In genomic region chr15:90000175-90000923, GRCh38 we compare ENCODE assay signal across 1 cellular context.
TF ChIP-seq lines count a peak whose summit lies in the region.

No MANE protein-coding gene starts in this region.

TF ChIP-seq in HepG2, 621 proteins besides CTCF, POLR2A, EP300 and RAD21 (continued from another document and continues in another):
- no peak for TF ChIP-seq ZNF407 (CRISPR knock-in tag; IDR thresholded peaks at IDR 0.05; ENCODE audit: not compliant biosample characterization)
- TF ChIP-seq RBFOX2 (IDR thresholded peaks at IDR 0.05; ENCODE audit: low read depth, low read length), result peak; percentile 69
- TF ChIP-seq KLF16 (CRISPR knock-in tag; IDR thresholded peaks at IDR 0.05), result no peak
- TF ChIP-seq USF2 (IDR thresholded peaks at IDR 0.05; ENCODE audit: low read depth, low read length), result no peak
- TF ChIP-seq USF2 (CRISPR knock-in tag; IDR thresholded peaks at IDR 0.05; ENCODE audit: borderline replicate concordance), result no peak
- no peak for TF ChIP-seq GATAD1 (CRISPR knock-in tag; IDR thresholded peaks at IDR 0.05)
- TF ChIP-seq YY1 (IDR thresholded peaks at IDR 0.05; ENCODE audit: insufficient read depth, insufficient replicate concordance, low read depth, low read length), result no peak
- TF ChIP-seq ZBTB8A (CRISPR knock-in tag; IDR thresholded peaks at IDR 0.05; ENCODE audit: borderline replicate concordance, low read depth), result no peak
- peak; percentile 86 for TF ChIP-seq AGO2 (optimal IDR thresholded peaks at IDR 0.05; ENCODE audit: low read depth, low read length)
- TF ChIP-seq HDAC1 (CRISPR knock-in tag; IDR thresholded peaks at IDR 0.05), result no peak
- no peak for TF ChIP-seq SAFB2 (CRISPR knock-in tag; IDR thresholded peaks at IDR 0.05; ENCODE audit: borderline replicate concordance, low read depth)
- no peak for TF ChIP-seq ATF7-NPFF (CRISPR knock-in tag; IDR thresholded peaks at IDR 0.05; ENCODE audit: low read depth)
- no peak for TF ChIP-seq IRF1 (CRISPR knock-in tag; IDR thresholded peaks at IDR 0.05; ENCODE audit: low read depth)
- no peak for TF ChIP-seq ADNP (CRISPR knock-in tag; IDR thresholded peaks at IDR 0.05)
- TF ChIP-seq MTERF4 (CRISPR knock-in tag; IDR thresholded peaks at IDR 0.05), result no peak
- TF ChIP-seq ZNF691 (CRISPR knock-in tag; IDR thresholded peaks at IDR 0.05; ENCODE audit: borderline replicate concordance, low read depth), result 0 out of 2 replicates have a peak, but pooled peaks have one; percentile 10
- no peak for TF ChIP-seq REXO4 (CRISPR knock-in tag; IDR thresholded peaks at IDR 0.05; ENCODE audit: borderline replicate concordance)
- peak; percentile 31; the same call in 1 of the 2 replicates for TF ChIP-seq ZFP91 (CRISPR knock-in tag; IDR thresholded peaks at IDR 0.05; ENCODE audit: borderline replicate concordance)
- peak; percentile 18; the same call in 1 of the 2 replicates for TF ChIP-seq SAP130 (CRISPR knock-in tag; IDR thresholded peaks at IDR 0.05; ENCODE audit: low read depth)
- no peak for TF ChIP-seq ZFYVE20 (CRISPR knock-in tag; IDR thresholded peaks at IDR 0.05; ENCODE audit: borderline replicate concordance, low read depth)
- TF ChIP-seq ZNF713 (CRISPR knock-in tag; IDR thresholded peaks at IDR 0.05), result no peak
- no peak for TF ChIP-seq FOXA1 (IDR thresholded peaks at IDR 0.05)
- no peak for TF ChIP-seq FOXA1 (CRISPR knock-in tag; IDR thresholded peaks at IDR 0.05)
- no peak for TF ChIP-seq U2AF1 (optimal IDR thresholded peaks at IDR 0.05; ENCODE audit: low read depth, low read length)
- no peak for TF ChIP-seq MIER2 (CRISPR knock-in tag; IDR thresholded peaks at IDR 0.05)
- TF ChIP-seq ZNF318 (CRISPR knock-in tag; IDR thresholded peaks at IDR 0.05), result no peak
- no peak for TF ChIP-seq ZNF558 (CRISPR knock-in tag; IDR thresholded peaks at IDR 0.05; ENCODE audit: borderline replicate concordance)
- no peak for TF ChIP-seq BCLAF1 (IDR thresholded peaks at IDR 0.05)
- no peak for TF ChIP-seq ZFP62 (CRISPR knock-in tag; IDR thresholded peaks at IDR 0.05)
